In the genomic region with DNA sequence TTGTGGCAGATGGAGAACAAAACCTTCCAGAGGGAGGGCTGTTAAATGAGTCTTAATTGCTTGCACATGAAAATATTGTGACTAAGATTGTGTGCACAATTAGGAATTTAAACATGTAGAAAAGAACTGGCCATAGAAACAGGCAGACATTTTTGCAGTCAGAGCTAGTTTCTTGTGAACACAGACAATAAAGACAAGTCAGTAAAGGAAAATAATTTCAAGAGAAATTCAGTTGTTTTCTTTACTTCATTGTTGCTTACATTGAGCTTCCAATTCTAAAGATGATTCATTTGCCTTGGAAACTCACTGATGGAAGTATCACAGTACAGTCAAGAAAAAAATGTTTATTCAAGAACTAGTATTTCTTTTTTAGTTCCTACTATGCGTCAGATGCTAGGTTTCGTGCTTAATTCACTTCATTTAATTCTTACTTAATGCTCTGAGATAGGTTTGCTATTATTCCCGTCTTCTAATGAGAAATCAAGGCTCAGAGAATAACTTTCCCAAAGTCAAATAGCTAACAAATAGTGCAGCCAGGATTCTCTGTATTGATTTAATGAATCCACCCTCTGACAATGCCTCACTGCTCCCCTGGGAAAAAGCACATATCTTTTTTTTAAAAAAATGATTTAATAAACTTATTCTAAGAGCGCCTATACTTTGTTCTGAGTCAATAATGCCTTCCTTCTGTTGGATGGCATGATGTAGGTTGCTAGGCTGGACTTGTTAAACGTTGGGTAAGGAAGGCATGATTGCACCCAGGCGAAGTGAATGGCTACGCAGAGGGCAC, we compare ENCODE assay signal across 1 cellular context.
TF ChIP-seq lines count a peak whose summit lies in the region.

No MANE protein-coding gene starts in this region.

TF ChIP-seq in endothelial cell of umbilical vein, 7 proteins besides CTCF, POLR2A, EP300 and RAD21:
- TF ChIP-seq, protein P1, sequence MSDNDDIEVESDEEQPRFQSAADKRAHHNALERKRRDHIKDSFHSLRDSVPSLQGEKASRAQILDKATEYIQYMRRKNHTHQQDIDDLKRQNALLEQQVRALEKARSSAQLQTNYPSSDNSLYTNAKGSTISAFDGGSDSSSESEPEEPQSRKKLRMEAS (IDR thresholded peaks at IDR 0.05; ENCODE audit: insufficient read depth, insufficient read length): no peak
- TF ChIP-seq FOS (IDR thresholded peaks at IDR 0.05; ENCODE audit: borderline replicate concordance, insufficient read depth, low read length): no peak
- no peak for TF ChIP-seq EZH2 (IDR thresholded peaks at IDR 0.05; ENCODE audit: borderline replicate concordance, low read depth, low read length, severe bottlenecking)
- TF ChIP-seq MYC (IDR thresholded peaks at IDR 0.05; ENCODE audit: low read depth, low read length): no peak
- no peak for TF ChIP-seq GATA2 (IDR thresholded peaks at IDR 0.05; ENCODE audit: insufficient read depth, insufficient read length, low read depth, low read length)
- TF ChIP-seq JUN (IDR thresholded peaks at IDR 0.05; ENCODE audit: borderline replicate concordance, insufficient read depth, insufficient read length, low read depth): no peak
- TF ChIP-seq POLR2AphosphoS5 (IDR thresholded peaks at IDR 0.05; ENCODE audit: insufficient read depth, low read depth, low read length): no peak
